2 cellular contexts compared by ENCODE assay signal in the genomic region with DNA sequence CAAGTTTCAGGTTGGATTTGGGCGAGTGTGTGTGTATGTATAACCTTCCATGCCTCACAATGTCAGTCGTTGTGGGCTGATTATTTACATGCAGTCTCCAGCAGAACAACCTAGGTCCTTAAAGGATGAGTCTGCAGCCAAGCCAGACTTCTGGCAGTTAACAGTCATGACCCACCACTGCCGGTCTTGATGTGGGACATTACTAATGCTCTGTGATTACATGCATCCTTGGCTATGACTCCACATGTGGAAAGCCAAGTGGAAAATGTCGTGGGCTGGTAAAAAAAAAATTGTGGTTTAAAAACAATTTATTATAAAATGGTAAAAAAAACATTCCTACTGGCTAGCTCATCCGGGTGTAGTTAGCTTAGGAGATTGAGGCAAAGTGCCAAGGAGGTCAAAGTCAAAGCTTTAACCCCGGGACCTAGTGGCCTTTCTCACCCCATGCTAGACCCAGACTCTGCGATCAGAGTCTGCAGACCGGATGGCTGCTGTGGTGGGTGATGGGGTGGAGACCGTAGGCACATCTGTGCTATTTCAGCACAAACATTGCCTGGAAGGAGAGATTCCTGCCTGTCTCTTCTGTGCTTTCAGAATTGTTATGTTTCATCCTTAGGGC.
TF ChIP-seq lines count a peak whose summit lies in the region.

No MANE protein-coding gene starts in this region.

TF ChIP-seq in SK-N-SH, 30 proteins besides CTCF, POLR2A, EP300 and RAD21 (continued from another document):
- TF ChIP-seq, protein P1, sequence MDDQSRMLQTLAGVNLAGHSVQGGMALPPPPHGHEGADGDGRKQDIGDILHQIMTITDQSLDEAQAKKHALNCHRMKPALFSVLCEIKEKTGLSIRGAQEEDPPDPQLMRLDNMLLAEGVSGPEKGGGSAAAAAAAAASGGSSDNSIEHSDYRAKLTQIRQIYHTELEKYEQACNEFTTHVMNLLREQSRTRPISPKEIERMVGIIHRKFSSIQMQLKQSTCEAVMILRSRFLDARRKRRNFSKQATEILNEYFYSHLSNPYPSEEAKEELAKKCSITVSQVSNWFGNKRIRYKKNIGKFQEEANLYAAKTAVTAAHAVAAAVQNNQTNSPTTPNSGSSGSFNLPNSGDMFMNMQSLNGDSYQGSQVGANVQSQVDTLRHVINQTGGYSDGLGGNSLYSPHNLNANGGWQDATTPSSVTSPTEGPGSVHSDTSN (IDR thresholded peaks at IDR 0.05) = peak; percentile 77
- TF ChIP-seq NFIC (IDR thresholded peaks at IDR 0.05; ENCODE audit: borderline replicate concordance) (peak; percentile 87), RFX5 (IDR thresholded peaks at IDR 0.05; ENCODE audit: low read length) (no peak), TEAD4 (IDR thresholded peaks at IDR 0.05; ENCODE audit: borderline replicate concordance, insufficient read depth) (0 out of 2 replicates have a peak, but pooled peaks have one; percentile 46), RXRA (IDR thresholded peaks at IDR 0.05; ENCODE audit: borderline replicate concordance, low read depth) (peak; percentile 90), POLR2AphosphoS5 (IDR thresholded peaks at IDR 0.05; ENCODE audit: low read depth, low read length) (peak; percentile 35; the same call in 1 of the 2 replicates), TCF12 (IDR thresholded peaks at IDR 0.05) (peak; percentile 81), CHD2 (IDR thresholded peaks at IDR 0.05; ENCODE audit: low read length, partially characterized antibody) (no peak), FOXJ3 (CRISPR knock-in tag; IDR thresholded peaks at IDR 0.05) (no peak), GABPA (IDR thresholded peaks at IDR 0.05; ENCODE audit: low read depth) (no peak), SMC3 (IDR thresholded peaks at IDR 0.05; ENCODE audit: low read depth, low read length) (no peak), FOSL2 (IDR thresholded peaks at IDR 0.05; ENCODE audit: borderline replicate concordance, low read depth) (peak; percentile 54; the same call in 1 of the 2 replicates), SIN3A (IDR thresholded peaks at IDR 0.05; ENCODE audit: borderline replicate concordance, low read depth, low read length) (0 out of 2 replicates have a peak, but pooled peaks have one; percentile 39), MEF2A (IDR thresholded peaks at IDR 0.05; ENCODE audit: borderline replicate concordance, low read depth) (0 out of 2 replicates have a peak, but pooled peaks have one; percentile 28)
- TF ChIP-seq, protein P2, sequence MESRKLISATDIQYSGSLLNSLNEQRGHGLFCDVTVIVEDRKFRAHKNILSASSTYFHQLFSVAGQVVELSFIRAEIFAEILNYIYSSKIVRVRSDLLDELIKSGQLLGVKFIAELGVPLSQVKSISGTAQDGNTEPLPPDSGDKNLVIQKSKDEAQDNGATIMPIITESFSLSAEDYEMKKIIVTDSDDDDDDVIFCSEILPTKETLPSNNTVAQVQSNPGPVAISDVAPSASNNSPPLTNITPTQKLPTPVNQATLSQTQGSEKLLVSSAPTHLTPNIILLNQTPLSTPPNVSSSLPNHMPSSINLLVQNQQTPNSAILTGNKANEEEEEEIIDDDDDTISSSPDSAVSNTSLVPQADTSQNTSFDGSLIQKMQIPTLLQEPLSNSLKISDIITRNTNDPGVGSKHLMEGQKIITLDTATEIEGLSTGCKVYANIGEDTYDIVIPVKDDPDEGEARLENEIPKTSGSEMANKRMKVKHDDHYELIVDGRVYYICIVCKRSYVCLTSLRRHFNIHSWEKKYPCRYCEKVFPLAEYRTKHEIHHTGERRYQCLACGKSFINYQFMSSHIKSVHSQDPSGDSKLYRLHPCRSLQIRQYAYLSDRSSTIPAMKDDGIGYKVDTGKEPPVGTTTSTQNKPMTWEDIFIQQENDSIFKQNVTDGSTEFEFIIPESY (IDR thresholded peaks at IDR 0.05; ENCODE audit: borderline replicate concordance, low read depth) = 0 out of 2 replicates have a peak, but pooled peaks have one; percentile 48
- TF ChIP-seq, protein P3, sequence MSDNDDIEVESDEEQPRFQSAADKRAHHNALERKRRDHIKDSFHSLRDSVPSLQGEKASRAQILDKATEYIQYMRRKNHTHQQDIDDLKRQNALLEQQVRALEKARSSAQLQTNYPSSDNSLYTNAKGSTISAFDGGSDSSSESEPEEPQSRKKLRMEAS (IDR thresholded peaks at IDR 0.05; ENCODE audit: low read depth) = peak; percentile 61

TF ChIP-seq in GM23338, 12 proteins besides CTCF, POLR2A, EP300 and RAD21 (continued from another document):
- TF ChIP-seq NANOG (IDR thresholded peaks at IDR 0.05; ENCODE audit: borderline replicate concordance) (no peak), JUNB (IDR thresholded peaks at IDR 0.05; ENCODE audit: unreplicated experiment) (no peak), EZH2 (IDR thresholded peaks at IDR 0.05; ENCODE audit: low read depth, unreplicated experiment) (no peak), STAT1 (IDR thresholded peaks at IDR 0.05; ENCODE audit: unreplicated experiment) (no peak)
- TF ChIP-seq, protein P4, sequence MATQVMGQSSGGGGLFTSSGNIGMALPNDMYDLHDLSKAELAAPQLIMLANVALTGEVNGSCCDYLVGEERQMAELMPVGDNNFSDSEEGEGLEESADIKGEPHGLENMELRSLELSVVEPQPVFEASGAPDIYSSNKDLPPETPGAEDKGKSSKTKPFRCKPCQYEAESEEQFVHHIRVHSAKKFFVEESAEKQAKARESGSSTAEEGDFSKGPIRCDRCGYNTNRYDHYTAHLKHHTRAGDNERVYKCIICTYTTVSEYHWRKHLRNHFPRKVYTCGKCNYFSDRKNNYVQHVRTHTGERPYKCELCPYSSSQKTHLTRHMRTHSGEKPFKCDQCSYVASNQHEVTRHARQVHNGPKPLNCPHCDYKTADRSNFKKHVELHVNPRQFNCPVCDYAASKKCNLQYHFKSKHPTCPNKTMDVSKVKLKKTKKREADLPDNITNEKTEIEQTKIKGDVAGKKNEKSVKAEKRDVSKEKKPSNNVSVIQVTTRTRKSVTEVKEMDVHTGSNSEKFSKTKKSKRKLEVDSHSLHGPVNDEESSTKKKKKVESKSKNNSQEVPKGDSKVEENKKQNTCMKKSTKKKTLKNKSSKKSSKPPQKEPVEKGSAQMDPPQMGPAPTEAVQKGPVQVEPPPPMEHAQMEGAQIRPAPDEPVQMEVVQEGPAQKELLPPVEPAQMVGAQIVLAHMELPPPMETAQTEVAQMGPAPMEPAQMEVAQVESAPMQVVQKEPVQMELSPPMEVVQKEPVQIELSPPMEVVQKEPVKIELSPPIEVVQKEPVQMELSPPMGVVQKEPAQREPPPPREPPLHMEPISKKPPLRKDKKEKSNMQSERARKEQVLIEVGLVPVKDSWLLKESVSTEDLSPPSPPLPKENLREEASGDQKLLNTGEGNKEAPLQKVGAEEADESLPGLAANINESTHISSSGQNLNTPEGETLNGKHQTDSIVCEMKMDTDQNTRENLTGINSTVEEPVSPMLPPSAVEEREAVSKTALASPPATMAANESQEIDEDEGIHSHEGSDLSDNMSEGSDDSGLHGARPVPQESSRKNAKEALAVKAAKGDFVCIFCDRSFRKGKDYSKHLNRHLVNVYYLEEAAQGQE (IDR thresholded peaks at IDR 0.05; ENCODE audit: unreplicated experiment) = no peak
- TF ChIP-seq, protein P5, sequence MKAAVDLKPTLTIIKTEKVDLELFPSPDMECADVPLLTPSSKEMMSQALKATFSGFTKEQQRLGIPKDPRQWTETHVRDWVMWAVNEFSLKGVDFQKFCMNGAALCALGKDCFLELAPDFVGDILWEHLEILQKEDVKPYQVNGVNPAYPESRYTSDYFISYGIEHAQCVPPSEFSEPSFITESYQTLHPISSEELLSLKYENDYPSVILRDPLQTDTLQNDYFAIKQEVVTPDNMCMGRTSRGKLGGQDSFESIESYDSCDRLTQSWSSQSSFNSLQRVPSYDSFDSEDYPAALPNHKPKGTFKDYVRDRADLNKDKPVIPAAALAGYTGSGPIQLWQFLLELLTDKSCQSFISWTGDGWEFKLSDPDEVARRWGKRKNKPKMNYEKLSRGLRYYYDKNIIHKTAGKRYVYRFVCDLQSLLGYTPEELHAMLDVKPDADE (IDR thresholded peaks at IDR 0.05) = no peak
